14 cellular contexts compared by ENCODE assay signal in genomic region chr9:113910036-113910639, GRCh38. TPM values are rescaled to one million over a fixed set of nuclear protein-coding genes. Genes with fewer than 3 reads are reported as not detected.
DNase-seq lines count a peak whose midpoint lies in the region; ATAC-seq and TF ChIP-seq lines count a peak whose summit lies in the region.
"Had no signal": no experiment of that assay in that cellular context is flagged by ENCODE, and none has a peak within 500 bp of the region (broad histone marks: within the 10 kb centered on the region; RNA-seq: fewer than 3 reads in every experiment).

No MANE protein-coding gene starts in this region.

- intact Hi-C loops in Calu3 (cut with micrococcal nuclease; ENCODE audit: unreplicated experiment) = no loop called here

- no peak overlapping the region for H4K91ac ChIP-seq in mesenchymal stem cell (ENCODE audit: low read length)

- H2AK5ac ChIP-seq in mesenchymal stem cell (ENCODE audit: low read length, severe bottlenecking) = no peak overlapping the region

- H3K4me3 ChIP-seq in H7 (ENCODE audit: insufficient read depth, low read depth, low read length) = no peak overlapping the region
- H3K4me3 ChIP-seq in mesenchymal stem cell (ENCODE audit: insufficient read depth in 1 of 2, low read depth in 1 of 2, low read length in 2 of 2) = no peak overlapping the region

- no peak overlapping the region for H3K9ac ChIP-seq in mesenchymal stem cell (ENCODE audit: low read length)
- H3K9ac ChIP-seq: parathyroid adenoma had no signal

- H3K36me3 Mint-ChIP-seq in Calu3 (ENCODE audit: insufficient read depth, unreplicated experiment) = peaks cover 4% of the 10 kb centered on the region
- H3K36me3 Mint-ChIP-seq: activated naive CD8-positive, alpha-beta T cell; T-cell had no signal

- H2BK120ac ChIP-seq in mesenchymal stem cell (ENCODE audit: low read depth, low read length) = no peak overlapping the region

- peaks cover 37% of the 10 kb centered on the region for H3K4me1 Mint-ChIP-seq in Calu3 (ENCODE audit: low read depth, unreplicated experiment)
- H3K4me1 Mint-ChIP-seq: B cell, T-cell had no signal

- peak; percentile 56 for DNase-seq in Calu3
- DNase-seq in NCI-H1105 (lab: John Stamatoyannopoulos, UW) = peak; percentile 85
- DNase-seq in SHP77 treated with DMSO at 0.1 percent for 48 hours (lab: John Stamatoyannopoulos, UW) = peak; percentile 67
- peak; percentile 85 for DNase-seq in mucosa of gallbladder (ENCODE audit: low spot score)
- DNase-seq in stimulated activated naive CD4-positive, alpha-beta T cell treated with Interleukin-2 at 50 U/mL for 16 hours (lab: John Stamatoyannopoulos, UW) = no peak
- no peak for DNase-seq in H7
- no peak for DNase-seq in mesenchymal stem cell
- DNase-seq: activated CD4-positive, CD25-positive, alpha-beta regulatory T cell; effector CD8-positive, alpha-beta T cell; T-cell had no signal

- no peak overlapping the region for H3K4me2 ChIP-seq in mesenchymal stem cell (ENCODE audit: low read length, poor library complexity, severe bottlenecking)

- H3K27ac ChIP-seq in mesenchymal stem cell (ENCODE audit: low read length, poor library complexity, severe bottlenecking) = no peak overlapping the region
- H3K27ac ChIP-seq: parathyroid adenoma had no signal

- CTCF ChIA-PET in Calu3 (lab: Charles Lee) = interaction anchor here (0.5 to 0.6 kb wide), 2 partner anchors 28 to 254 kb away, joined by 3 to 7 read pairs; no protein-coding TSS in a partner anchor

- no TSS peak for BruUV-seq in Calu3 (replicated peaks; lab: Mats Ljungman, UMichigan)

- H3K4ac ChIP-seq in mesenchymal stem cell (ENCODE audit: low read depth in 1 of 2, low read length in 2 of 2) = no peak overlapping the region

- no peak overlapping the region for H2AFZ ChIP-seq in mesenchymal stem cell (ENCODE audit: low read depth, low read length)
- H2AFZ ChIP-seq: parathyroid adenoma had no signal

- H3K9me3 ChIP-seq in mesenchymal stem cell (ENCODE audit: control insufficient read depth, low read length) = no peaks in the 10 kb centered on the region

- no peak overlapping the region for H2BK15ac ChIP-seq in mesenchymal stem cell (ENCODE audit: low read depth, poor library complexity, severe bottlenecking)

- no peak for TF ChIP-seq CTCF in Calu3 (IDR thresholded peaks at IDR 0.05; ENCODE audit: unreplicated experiment)

- no peak for ATAC-seq in GM21576 (IDR thresholded peaks at IDR 0.05; ENCODE audit: unreplicated experiment)
- ATAC-seq: T-cell had no signal

- H3K4me3 Mint-ChIP-seq in Calu3 (ENCODE audit: low read depth, unreplicated experiment) = peak overlapping the region; percentile 47
- H3K4me3 Mint-ChIP-seq: activated naive CD8-positive, alpha-beta T cell; B cell; T-cell had no signal

- H3K14ac ChIP-seq in mesenchymal stem cell (ENCODE audit: low read length in 2 of 2) = no peak overlapping the region

- no peaks in the 10 kb centered on the region for H3K27me3 Mint-ChIP-seq in Calu3 (ENCODE audit: unreplicated experiment)
- H3K27me3 Mint-ChIP-seq: activated naive CD8-positive, alpha-beta T cell had no signal

- no peak overlapping the region for H2BK12ac ChIP-seq in mesenchymal stem cell (ENCODE audit: low read length in 2 of 2)

- H2BK5ac ChIP-seq in mesenchymal stem cell (ENCODE audit: low read depth, low read length, poor library complexity, severe bottlenecking) = no peak overlapping the region

- H3K27me3 ChIP-seq in H7 (ENCODE audit: control insufficient read depth, insufficient read depth, low read length) (no peaks in the 10 kb centered on the region), mesenchymal stem cell (ENCODE audit: control insufficient read depth in 1 of 2, insufficient read depth in 1 of 2, low read length in 2 of 2) (no peaks in the 10 kb centered on the region)

- no peaks in the 10 kb centered on the region; the same call in 1 of the 2 replicates for H3K36me3 ChIP-seq in H7 (replicated peaks; ENCODE audit: control insufficient read depth, insufficient read depth, low read length)
- H3K36me3 ChIP-seq in mesenchymal stem cell (ENCODE audit: control insufficient read depth in 1 of 2, insufficient read depth in 2 of 2, low read depth in 1 of 2, low read length in 2 of 2) = peaks cover 0 to 9% of the 10 kb centered on the region in 2 experiments

- H4K8ac ChIP-seq in mesenchymal stem cell (ENCODE audit: low read length) = no peak overlapping the region

- peaks cover 2% of the 10 kb centered on the region for H3K9me3 Mint-ChIP-seq in Calu3 (ENCODE audit: low read depth, unreplicated experiment)
- H3K9me3 Mint-ChIP-seq: T-cell had no signal

- no peak overlapping the region for H3K18ac ChIP-seq in mesenchymal stem cell (ENCODE audit: low read depth in 1 of 2, low read length in 2 of 2)

- H3K23ac ChIP-seq in mesenchymal stem cell (ENCODE audit: low read length in 2 of 2) = no peak overlapping the region

- H3K79me1 ChIP-seq in mesenchymal stem cell (replicated peaks; ENCODE audit: low read length, poor library complexity, severe bottlenecking) = peaks cover 51% of the 10 kb centered on the region

- H3K4me1 ChIP-seq in mesenchymal stem cell (ENCODE audit: control insufficient read depth, insufficient read depth, low read depth, low read length) = peaks cover 20% of the 10 kb centered on the region
- H3K4me1 ChIP-seq: parathyroid adenoma had no signal

- peak overlapping the region; percentile 62 for H3K27ac Mint-ChIP-seq in Calu3 (ENCODE audit: unreplicated experiment)
- H3K27ac Mint-ChIP-seq: activated naive CD8-positive, alpha-beta T cell; B cell; T-cell had no signal

- 97% methylated on average over 11 of the region's 11 CpGs for WGBS in mesenchymal stem cell

RNA-seq across cellular contexts. Expression of gene ZNF618, which starts 34.0 kb away (rescaled TPM):
- total RNA-seq in Calu3 (2022) (18.0 and 20.3 TPM in 2 replicates), mucosa of gallbladder (26.6 TPM)
- total RNA-seq in H7 (2014; rRNA removed; shearing (Covaris generic)) = 6.1 and 6.6 TPM in 2 replicates
- 19.0 TPM for polyA plus RNA-seq in mesenchymal stem cell (2013, experiment 1 of 2)
- polyA plus RNA-seq in mesenchymal stem cell (2013, experiment 2 of 2) = 18.9 TPM

Comparison
In these comparisons a context has a peak if more than half of its experiments do, and no peak if none do; other contexts are left out.
1. DNase-seq: peak in Calu3 (single experiment), NCI-H1105 (single experiment), SHP77 treated with DMSO at 0.1 percent for 48 hours (single experiment) and mucosa of gallbladder (single experiment); none in stimulated activated naive CD4-positive, alpha-beta T cell treated with Interleukin-2 at 50 U/mL for 16 hours (single experiment), H7 (single experiment) and mesenchymal stem cell (single experiment).